Comparison of ENCODE assay signal across 9 cellular contexts in the genomic region with DNA sequence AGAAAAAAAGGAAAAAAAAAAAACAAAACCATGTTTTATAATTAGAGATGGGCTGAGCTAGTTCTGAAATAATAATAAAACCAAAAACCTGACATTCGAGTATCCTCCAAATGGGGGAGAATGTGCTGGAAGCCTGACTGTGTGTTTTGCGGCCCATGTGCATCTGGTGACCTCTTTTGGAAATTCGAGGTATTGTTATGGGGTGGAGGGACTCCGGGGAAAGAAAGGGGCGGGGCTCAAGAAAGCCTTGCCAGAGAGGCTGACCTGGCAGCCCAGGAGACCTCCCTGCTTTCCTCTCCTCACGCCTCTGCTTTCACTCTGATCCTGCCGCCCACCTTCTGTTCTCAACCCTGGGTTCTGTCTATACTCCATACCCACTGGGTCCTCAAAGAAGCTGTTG.
DNase-seq lines count a peak whose midpoint lies in the region; ATAC-seq and TF ChIP-seq lines count a peak whose summit lies in the region.
"Had no signal": no experiment of that assay in that cellular context is flagged by ENCODE, and none has a peak within 500 bp of the region (broad histone marks: within the 10 kb centered on the region; RNA-seq: fewer than 3 reads in every experiment).

No MANE protein-coding gene starts in this region.

- no peak overlapping the region for H3K27ac Mint-ChIP-seq in chondrocyte (ENCODE audit: unreplicated experiment)

- H3K36me3 Mint-ChIP-seq in chondrocyte (ENCODE audit: low read depth) = no peaks in the 10 kb centered on the region

- DNase-seq in A172 (ENCODE audit: low spot score) = peak; percentile 43
- DNase-seq in GM10266 (ENCODE audit: extremely low spot score) = no peak
- peak; percentile 68 for DNase-seq in MV-4-11 (lab: John Stamatoyannopoulos, UW)
- DNase-seq in chondrocyte (ENCODE audit: low spot score) = no peak
- no peak for DNase-seq in esophagus muscularis mucosa (ENCODE audit: extremely low spot score)
- DNase-seq in lower leg skin (ENCODE audit: low spot score in 2 of 2) = no peak
- DNase-seq: kidney had no signal

- TF ChIP-seq POLR2A in esophagus muscularis mucosa (IDR thresholded peaks at IDR 0.05; ENCODE audit: low read depth) (no peak), lower leg skin (IDR thresholded peaks at IDR 0.05) (no peak)

- no peaks in the 10 kb centered on the region for H3K36me3 ChIP-seq in esophagus muscularis mucosa

- no peak for TF ChIP-seq EP300 in esophagus muscularis mucosa (IDR thresholded peaks at IDR 0.05)

- H3K27ac ChIP-seq in esophagus muscularis mucosa (replicated peaks in 1 of 4) = no peak overlapping the region

- H3K9me3 Mint-ChIP-seq in chondrocyte (ENCODE audit: low read depth) = no peaks in the 10 kb centered on the region

- no peaks in the 10 kb centered on the region for H3K4me1 Mint-ChIP-seq in chondrocyte (ENCODE audit: low read depth)

- WGBS in esophagus muscularis mucosa = 47% methylated on average over 7 of the region's 7 CpGs
- 35 to 49% methylated on average over 7 of the region's 7 CpGs for WGBS in lower leg skin, 2 donors

- H3K27me3 Mint-ChIP-seq in chondrocyte (ENCODE audit: low read depth) = peaks cover 6% of the 10 kb centered on the region

- no peak overlapping the region for H3K4me3 Mint-ChIP-seq in chondrocyte (ENCODE audit: unreplicated experiment)

- H3K4me3 ChIP-seq in esophagus muscularis mucosa (no peak overlapping the region), lower leg skin (ENCODE audit: low read depth, poor library complexity, severe bottlenecking) (no peak overlapping the region)

- ATAC-seq in GM19035 (IDR thresholded peaks at IDR 0.05; ENCODE audit: unreplicated experiment) (no peak), HG03025 (IDR thresholded peaks at IDR 0.05; ENCODE audit: low FRiP score, unreplicated experiment) (no peak)

- TF ChIP-seq CTCF in GM10266 (IDR thresholded peaks at IDR 0.05; ENCODE audit: control insufficient read depth, insufficient read depth, low read depth, missing control alignments) (peak; percentile 35), chondrocyte (IDR thresholded peaks at IDR 0.05) (peak; percentile 55), esophagus muscularis mucosa (IDR thresholded peaks at IDR 0.05) (peak in 1 of 3 experiments; percentile 15), lower leg skin (IDR thresholded peaks at IDR 0.05) (no peak)

- no peaks in the 10 kb centered on the region for H3K27me3 ChIP-seq in esophagus muscularis mucosa

- peaks cover 0 to 7% (median 2%) of the 10 kb centered on the region in 4 donors for H3K4me1 ChIP-seq in esophagus muscularis mucosa

- intact Hi-C loops in esophagus muscularis mucosa (cut with DNase I) (no loop called here), lower leg skin (cut with DNase I; ENCODE audit: low total_unique reads) (no loop called here)

- H3K9me3 ChIP-seq in esophagus muscularis mucosa = no peaks in the 10 kb centered on the region

Comparison
In these comparisons a context has a peak if more than half of its experiments do, and no peak if none do; other contexts are left out.
1. DNase-seq: peak in A172 (single experiment) and MV-4-11 (single experiment); none in GM10266 (single experiment), chondrocyte (single experiment), esophagus muscularis mucosa (single experiment) and lower leg skin (0 of 2).
2. CTCF ChIP-seq: peak in GM10266 (single experiment) and chondrocyte (single experiment); none in lower leg skin (0 of 3).